9 cellular contexts compared by ENCODE assay signal in genomic region chr21:26116456-26117011, GRCh38. TPM values are rescaled to one million over a fixed set of nuclear protein-coding genes. Genes with fewer than 3 reads are reported as not detected.
A peak's percentile ranks its signal among the peaks of the same experiment; 100 is the strongest.
DNase-seq lines count a peak whose midpoint lies in the region; ATAC-seq and TF ChIP-seq lines count a peak whose summit lies in the region.
"Had no signal": no experiment of that assay in that cellular context is flagged by ENCODE, and none has a peak within 500 bp of the region (broad histone marks: within the 10 kb centered on the region; RNA-seq: fewer than 3 reads in every experiment).

No MANE protein-coding gene starts in this region.

- POLR2A ChIA-PET in Caco-2 (lab: Charles Lee), result interaction anchor here (0.6 to 1.0 kb wide), 3 partner anchors 9 to 54 kb away, joined by 3 to 4 read pairs (median 3); no protein-coding TSS in a partner anchor
- POLR2A ChIA-PET in PC-9 (lab: Charles Lee; ENCODE audit: unreplicated experiment), result interaction anchor here (0.7 to 0.8 kb wide), 2 partner anchors 24 to 348 kb away, joined by 3 to 5 read pairs; no protein-coding TSS in a partner anchor

- CTCF ChIA-PET in Caco-2 (lab: Charles Lee) (no interaction called here), PC-9 (lab: Charles Lee) (interaction anchor here (0.6 kb wide), 1 partner anchor 42 kb away, joined by 12 read pairs; no protein-coding TSS in a partner anchor)

- H3K36me3 ChIP-seq in Caco-2 (ENCODE audit: control insufficient read depth, insufficient read depth, low read length) (no peaks in the 10 kb centered on the region), PC-9 (ENCODE audit: low read depth) (no peaks in the 10 kb centered on the region), psoas muscle (ENCODE audit: insufficient read depth in 1 of 2, low read depth in 1 of 2) (no peaks in the 10 kb centered on the region), ascending aorta (no peaks in the 10 kb centered on the region)

- H3K27ac Mint-ChIP-seq in Caco-2 (ENCODE audit: unreplicated experiment), result peak overlapping the region; percentile 64

- no peak overlapping the region for H2AFZ ChIP-seq in PC-9

- peaks cover 24% of the 10 kb centered on the region for H3F3A ChIP-seq in PC-9 (ENCODE audit: insufficient read depth, low read depth)

- H3K9me3 Mint-ChIP-seq in Caco-2 (ENCODE audit: unreplicated experiment), result no peaks in the 10 kb centered on the region

- ATAC-seq in psoas muscle (peak in 1 of 4 donors; percentile 38), HG02973 (IDR thresholded peaks at IDR 0.05; ENCODE audit: unreplicated experiment) (no peak)

- H3K27me3 ChIP-seq in Caco-2 (replicated peaks; ENCODE audit: control insufficient read depth, insufficient read depth, low read length), result no peaks in the 10 kb centered on the region
- no peaks in the 10 kb centered on the region for H3K27me3 ChIP-seq in PC-9 (ENCODE audit: insufficient read depth, low read depth)
- no peaks in the 10 kb centered on the region for H3K27me3 ChIP-seq in psoas muscle (ENCODE audit: insufficient read depth in 3 of 3, low read length in 2 of 3)
- no peaks in the 10 kb centered on the region for H3K27me3 ChIP-seq in ascending aorta
- H3K27me3 ChIP-seq: MG63 had no signal

- H3K4me2 ChIP-seq in PC-9, result peak overlapping the region; percentile 70

- H3K9me3 ChIP-seq in Caco-2 (no peaks in the 10 kb centered on the region), PC-9 (ENCODE audit: insufficient read depth, low read depth) (no peaks in the 10 kb centered on the region), psoas muscle (no peaks in the 10 kb centered on the region), ascending aorta (no peaks in the 10 kb centered on the region)
- H3K9me3 ChIP-seq: MG63 had no signal

- H3K4me1 ChIP-seq in Caco-2, result peaks cover 40% of the 10 kb centered on the region
- peaks cover 37% of the 10 kb centered on the region for H3K4me1 ChIP-seq in PC-9 (replicated peaks; ENCODE audit: insufficient read depth)
- no peaks in the 10 kb centered on the region for H3K4me1 ChIP-seq in psoas muscle
- H3K4me1 ChIP-seq in ascending aorta, result peaks cover 4 to 14% of the 10 kb centered on the region in 2 donors

- H3K4me1 Mint-ChIP-seq in Caco-2 (ENCODE audit: low read depth, unreplicated experiment), result peaks cover 24% of the 10 kb centered on the region

- H3K4me3 ChIP-seq in Caco-2 (ENCODE audit: low read depth, low read length) (no peak overlapping the region), PC-9 (peak overlapping the region; percentile 12; the same call in 1 of the 2 replicates), psoas muscle (no peak overlapping the region), ascending aorta (no peak overlapping the region)
- H3K4me3 ChIP-seq: MG63 had no signal

- WGBS in psoas muscle, 3 donors, result 36 to 53% (median 43%) methylated on average over 5 of the region's 5 CpGs

- peak overlapping the region; percentile 85 for H3K27ac ChIP-seq in PC-9
- H3K27ac ChIP-seq in psoas muscle, result peak overlapping the region; percentile 46
- H3K27ac ChIP-seq in ascending aorta, result peak overlapping the region in 1 of 2 donors; percentile 11

- H3K9me2 ChIP-seq in PC-9 (ENCODE audit: insufficient read depth), result no peaks in the 10 kb centered on the region

- intact Hi-C loops in Caco-2 (cut with micrococcal nuclease; ENCODE audit: unreplicated experiment), result loop anchor here (1.0 kb wide), 2 partner anchors 16 to 53 kb away; no protein-coding TSS in a partner anchor
- intact Hi-C loops in PC-9 (cut with micrococcal nuclease; ENCODE audit: unreplicated experiment), result loop anchor here (1.0 to 5.0 kb wide), 2 partner anchors 51 to 182 kb away; no protein-coding TSS in a partner anchor
- intact Hi-C loops in psoas muscle (cut with DNase I), result no loop called here
- intact Hi-C loops in ascending aorta (cut with DNase I), result no loop called here

- DNase-seq in Caco-2 (peak; percentile 57 to 61), PC-9 (peak; percentile 58 to 93), fibroblast of peridontal ligament (ENCODE audit: extremely low read depth) (peak; percentile 89), psoas muscle (no peak), GOT3 (lab: John Stamatoyannopoulos, UW) (no peak), NCI-H187 (lab: John Stamatoyannopoulos, UW) (no peak), ascending aorta (ENCODE audit: low spot score in 2 of 2) (no peak)
- DNase-seq: MG63 had no signal

- no peaks in the 10 kb centered on the region for H3K27me3 Mint-ChIP-seq in Caco-2 (ENCODE audit: insufficient read depth, unreplicated experiment)

- peaks cover 20% of the 10 kb centered on the region for H3K36me3 Mint-ChIP-seq in Caco-2 (ENCODE audit: insufficient read depth, unreplicated experiment)

- H3K79me2 ChIP-seq in PC-9 (ENCODE audit: low read depth), result peaks cover 50% of the 10 kb centered on the region

- BruUV-seq in Caco-2 (replicated peaks; lab: Mats Ljungman, UMichigan) (no TSS peak), PC-9 (replicated peaks; lab: Mats Ljungman, UMichigan) (no TSS peak)

- H3K4me3 Mint-ChIP-seq in Caco-2 (ENCODE audit: unreplicated experiment), result peak overlapping the region; percentile 62

- no peaks in the 10 kb centered on the region for H4K20me1 ChIP-seq in PC-9 (ENCODE audit: insufficient read depth)

- TF ChIP-seq CTCF in Caco-2 (IDR thresholded peaks at IDR 0.05; ENCODE audit: insufficient read depth in 1 of 2, low read depth in 1 of 2, low read length in 1 of 2, severe bottlenecking in 1 of 2, unreplicated experiment in 1 of 2), result no peak
- TF ChIP-seq CTCF in PC-9 (conservative IDR thresholded peaks at IDR 0.05), result no peak
- no peak for TF ChIP-seq CTCF in psoas muscle (IDR thresholded peaks at IDR 0.05)
- no peak for TF ChIP-seq CTCF in ascending aorta (IDR thresholded peaks at IDR 0.05)

RNA-seq across cellular contexts. Expression of gene APP, which starts 54.0 kb away (rescaled TPM):
- total RNA-seq in Caco-2 (2022) (324 and 331 TPM in 2 replicates), PC-9 (2021) (224 and 269 TPM in 2 replicates), psoas muscle (100 to 1,000 TPM in 1 of 4 donors, 10 to 100 TPM in 3; 56.6 to 118 (median 77.7) TPM), ascending aorta (350 TPM)
- 10 to 100 TPM; 37.7 to 47.8 (median 46.5) TPM for polyA plus RNA-seq in psoas muscle

Comparison
In these comparisons a context has a peak if more than half of its experiments do, and no peak if none do; other contexts are left out.
1. DNase-seq: peak in Caco-2 (2 of 2), PC-9 (2 of 2) and fibroblast of peridontal ligament (single experiment); none in psoas muscle (0 of 2), GOT3 (single experiment), NCI-H187 (0 of 2) and ascending aorta (0 of 2).
2. intact Hi-C loops: an anchor here in Caco-2 (1.0 kb wide) and PC-9 (1.0 to 5.0 kb wide); none called in psoas muscle and ascending aorta.